Comparison of ENCODE assay signal across 8 cellular contexts in the genomic region with DNA sequence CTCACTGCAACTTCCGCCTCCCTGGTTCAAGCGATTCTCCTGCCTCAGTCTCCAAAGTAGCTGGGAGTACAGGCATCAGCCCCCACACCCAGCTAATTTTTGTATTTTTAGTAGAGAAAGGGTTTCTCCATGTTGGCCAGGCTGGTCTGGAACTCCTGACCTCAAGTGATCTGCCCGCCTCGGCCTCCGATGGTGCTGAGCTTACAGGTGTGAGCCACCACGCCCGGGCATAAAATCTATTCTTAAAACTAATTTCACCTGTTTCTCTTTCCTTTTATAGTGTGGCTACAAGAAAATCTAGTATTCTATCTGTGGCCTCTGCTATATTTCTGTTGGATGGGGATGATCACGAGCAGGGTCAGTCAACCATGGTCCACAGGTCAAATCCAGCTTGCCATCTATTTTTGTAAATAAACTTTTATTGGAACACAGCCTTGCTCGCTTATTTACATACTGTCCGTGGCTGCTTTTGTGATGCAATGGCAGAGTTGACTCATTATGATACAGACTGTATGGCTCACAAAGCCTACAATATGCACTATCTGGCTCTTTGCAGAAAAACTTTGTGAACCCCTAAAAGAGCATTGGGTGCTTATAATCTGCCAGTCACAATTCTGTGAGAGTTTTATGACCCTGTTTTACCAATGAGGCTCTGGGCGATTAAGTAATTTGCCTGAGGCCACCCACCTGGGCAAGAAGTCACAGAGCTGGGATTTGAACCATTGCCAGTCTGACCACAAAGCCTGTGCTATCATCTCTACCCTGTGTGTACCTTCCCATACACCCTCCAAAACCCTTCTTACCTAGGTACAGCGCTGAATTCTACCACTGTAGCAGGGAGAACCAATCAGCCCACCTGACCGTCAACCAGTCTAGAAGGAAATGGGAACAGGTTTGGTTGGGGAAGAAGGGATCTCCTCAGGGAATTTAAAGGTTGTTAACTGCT. TPM values are rescaled to one million over a fixed set of nuclear protein-coding genes. Genes with fewer than 3 reads are reported as not detected.
DNase-seq lines count a peak whose midpoint lies in the region; ATAC-seq and TF ChIP-seq lines count a peak whose summit lies in the region.

No MANE protein-coding gene starts in this region.

- H3K9me2 ChIP-seq in SU-DHL-6 (replicated peaks; ENCODE audit: insufficient read depth, low read length), result no peaks in the 10 kb centered on the region

- H3K36me3 ChIP-seq in SU-DHL-6 (ENCODE audit: low read length), result no peaks in the 10 kb centered on the region
- no peaks in the 10 kb centered on the region for H3K36me3 ChIP-seq in fibroblast of lung (ENCODE audit: control insufficient read depth, insufficient read depth, low read length)

- TF ChIP-seq CTCF in C4-2B (conservative IDR thresholded peaks at IDR 0.05) (no peak), SU-DHL-6 (IDR thresholded peaks at IDR 0.05; ENCODE audit: insufficient read depth, low read length, poor library complexity, severe bottlenecking) (no peak), fibroblast of lung (conservative IDR thresholded peaks at IDR 0.05 in 1 of 2, IDR thresholded peaks at IDR 0.05 in 1 of 2; ENCODE audit: low read depth in 1 of 2, low read length in 2 of 2) (no peak)

- TF ChIP-seq POLR2A in erythroblast (IDR thresholded peaks at IDR 0.05; ENCODE audit: low read length), result no peak

- H3K9ac ChIP-seq in SU-DHL-6 (ENCODE audit: low read length) (no peak overlapping the region), fibroblast of lung (ENCODE audit: insufficient read depth, low read length) (no peak overlapping the region)

- peak; percentile 94 for ATAC-seq in GM19351 (IDR thresholded peaks at IDR 0.05; ENCODE audit: unreplicated experiment)
- peak; percentile 81 for ATAC-seq in HG03280 (IDR thresholded peaks at IDR 0.05; ENCODE audit: unreplicated experiment)

- peaks cover 16% of the 10 kb centered on the region for H3K4me1 ChIP-seq in fibroblast of lung (ENCODE audit: control insufficient read depth, extremely low read depth, insufficient read depth, low read length)

- H3K27ac ChIP-seq in C4-2B (peak overlapping the region; percentile 77), SU-DHL-6 (ENCODE audit: low read depth, low read length) (no peak overlapping the region), fibroblast of lung (ENCODE audit: insufficient read depth, low read length) (no peak overlapping the region)

- H3K79me2 ChIP-seq in SU-DHL-6 (ENCODE audit: insufficient read depth, low read length) (no peaks in the 10 kb centered on the region), fibroblast of lung (ENCODE audit: control insufficient read depth, insufficient read depth, low read length) (no peaks in the 10 kb centered on the region)

- H3K9me3 ChIP-seq in SU-DHL-6 (ENCODE audit: insufficient read depth, low read length) (no peaks in the 10 kb centered on the region), fibroblast of lung (ENCODE audit: control insufficient read depth, insufficient read depth, low read depth, low read length) (no peaks in the 10 kb centered on the region)

- H3F3A ChIP-seq in SU-DHL-6 (ENCODE audit: insufficient read depth), result no peaks in the 10 kb centered on the region

- H2AFZ ChIP-seq in SU-DHL-6 (ENCODE audit: low read depth, low read length, severe bottlenecking) (no peak overlapping the region), fibroblast of lung (ENCODE audit: low read length) (no peak overlapping the region)

- H3K27me3 ChIP-seq in SU-DHL-6 (ENCODE audit: low read length) (no peaks in the 10 kb centered on the region), fibroblast of lung (ENCODE audit: control insufficient read depth, insufficient read depth, low read length) (no peaks in the 10 kb centered on the region)

- DNase-seq in fibroblast of lung (ENCODE audit: low read depth in 2 of 2) (peak; percentile 74 to 86), NCI-H2196 (lab: John Stamatoyannopoulos, UW; ENCODE audit: unreplicated experiment) (no peak), erythroblast (lab: John Stamatoyannopoulos, UW) (no peak), NCI-H1048 (lab: John Stamatoyannopoulos, UW) (no peak)

- no peak overlapping the region for H3K4me3 ChIP-seq in SU-DHL-6 (ENCODE audit: insufficient read depth, low read length, poor library complexity, severe bottlenecking)
- H3K4me3 ChIP-seq in fibroblast of lung (replicated peaks in 1 of 4; ENCODE audit: control extremely low read depth in 1 of 4, insufficient read depth in 1 of 4, low read depth in 3 of 4, low read length in 4 of 4), result no peak overlapping the region

- H3K4me2 ChIP-seq in SU-DHL-6 (ENCODE audit: low read depth, low read length, poor library complexity, severe bottlenecking) (peak overlapping the region; percentile 14), fibroblast of lung (ENCODE audit: extremely low read depth, insufficient read depth, low read length) (peak overlapping the region; percentile 15)

- H4K20me1 ChIP-seq in SU-DHL-6 (ENCODE audit: low read depth, low read length), result no peaks in the 10 kb centered on the region
- H4K20me1 ChIP-seq in fibroblast of lung (ENCODE audit: control insufficient read depth, extremely low read depth, insufficient read depth, low read length), result no peaks in the 10 kb centered on the region

RNA-seq across cellular contexts. Expression of a gene that starts 28.3 kb away (rescaled TPM):
- 2.1 and 7.6 TPM in 2 replicates for total RNA-seq in fibroblast of lung
- polyA plus RNA-seq in fibroblast of lung, result 1.2 and 1.3 TPM in 2 replicates
- 0.77 and 0.89 TPM in 2 replicates for polyA plus RNA-seq in fibroblast of lung (2012)
- 3.7 and 24.9 TPM in 2 replicates for polyA minus RNA-seq in fibroblast of lung (ENCODE audit: low replicate concordance)

Comparison
In these comparisons a context has a peak if more than half of its experiments do, and no peak if none do; other contexts are left out.
1. DNase-seq: peak in fibroblast of lung (2 of 2); none in NCI-H2196 (single experiment), erythroblast (0 of 2) and NCI-H1048 (single experiment).